ENCODE assay signal across 8 cellular contexts in genomic region chr17:21427727-21428126, GRCh38. TPM values are rescaled to one million over a fixed set of nuclear protein-coding genes. Genes with fewer than 3 reads are reported as not detected.
DNase-seq lines count a peak whose midpoint lies in the region; ATAC-seq, FAIRE-seq and TF ChIP-seq lines count a peak whose summit lies in the region.
"Not testable (repeated sequence)": the region's sequence is repeated elsewhere in the genome, so short reads cannot be mapped to it uniquely, and the experiment has no call there.
"Had no signal": no experiment of that assay in that cellular context is flagged by ENCODE, and none has a peak within 500 bp of the region (broad histone marks: within the 10 kb centered on the region; RNA-seq: fewer than 3 reads in every experiment).

No MANE protein-coding gene starts in this region.

- intact Hi-C loops in Right ventricle myocardium inferior (cut with DNase I); left ventricle myocardium superior (cut with micrococcal nuclease); left lung (cut with DNase I); sciatic nerve (cut with DNase I): not testable (repeated sequence)

- not testable (repeated sequence) for H3K27ac ChIP-seq in left lung

- not testable (repeated sequence) for DNase-seq in HTR-8/SVneo (ENCODE audit: insufficient read length, low spot score); Right ventricle myocardium inferior (ENCODE audit: missing footprints); left ventricle myocardium superior; left lung; sciatic nerve (ENCODE audit: low spot score)
- peak; percentile 7 for DNase-seq in fibroblast of the aortic adventitia (ENCODE audit: low read depth)

- not testable (repeated sequence) for H3K9me3 ChIP-seq in left lung

- H3K4me3 ChIP-seq in fibroblast of the aortic adventitia (ENCODE audit: low read depth, low read length); left lung: not testable (repeated sequence)

- FAIRE-seq in HTR-8/SVneo (lab: Jason Lieb, UNC), result peak; percentile 72

- not testable (repeated sequence) for TF ChIP-seq CTCF in fibroblast of the aortic adventitia (IDR thresholded peaks at IDR 0.05; ENCODE audit: insufficient read depth, low read length); left lung (IDR thresholded peaks at IDR 0.05)

- not testable (repeated sequence) for H3K4me1 ChIP-seq in left lung

- not testable (repeated sequence) for H3K27me3 ChIP-seq in left lung

- ATAC-seq in Right ventricle myocardium inferior (peak; percentile 52), left ventricle myocardium superior (peak; percentile 61), left lung (peak; percentile 14), sciatic nerve (peak; percentile 60)

- H3K36me3 ChIP-seq in left lung, result not testable (repeated sequence)

RNA-seq across cellular contexts. Expression of gene KCNJ12, which starts 51.6 kb away (rescaled TPM):
- total RNA-seq in fibroblast of the aortic adventitia (ENCODE audit: low replicate concordance) (1.7 and 2.7 TPM in 2 replicates), Right ventricle myocardium inferior (12.6 TPM), left ventricle myocardium superior (11.4 TPM), left lung (1 to 10 TPM; 3.0 to 4.0 TPM), sciatic nerve (1.0 TPM)
- total RNA-seq: CD4-positive, alpha-beta memory T cell; CD8-positive, alpha-beta memory T cell had no signal
